ENCODE assay signal across 8 cellular contexts in genomic region chrX:40174594-40175415, GRCh38.
A peak's percentile ranks its signal among the peaks of the same experiment; 100 is the strongest.
DNase-seq lines count a peak whose midpoint lies in the region; ATAC-seq, FAIRE-seq and TF ChIP-seq lines count a peak whose summit lies in the region.

No MANE protein-coding gene starts in this region.

- no peaks in the 10 kb centered on the region for H3K9me3 ChIP-seq in ascending aorta
- H3K9me3 ChIP-seq in iPS-20b (ENCODE audit: insufficient read depth, low read depth, low read length): no peaks in the 10 kb centered on the region
- peaks cover 0 to 8% (median 0%) of the 10 kb centered on the region in 8 donors for H3K9me3 ChIP-seq in spleen

- H3K27ac ChIP-seq in ascending aorta (peak overlapping the region; percentile 89 to 93), iPS-20b (ENCODE audit: low read length) (no peak overlapping the region), spleen (peak overlapping the region; percentile 94 to 99 (median 98))

- intact Hi-C loops in ascending aorta (cut with DNase I) (loop anchor here (2.0 to 10.0 kb wide), 6 partner anchors 20 to 1370 kb away; partner anchors contain the start of gene MID1IP1), spleen (cut with DNase I; ENCODE audit: low total_unique reads) (no loop called here)

- peaks cover 32% of the 10 kb centered on the region for H3K4me1 Mint-ChIP-seq in HFFc6 (ENCODE audit: low read depth)

- peak overlapping the region; percentile 88 for H3K9ac ChIP-seq in iPS-20b (ENCODE audit: low read depth, low read length)

- H3K36me3 ChIP-seq in ascending aorta (no peaks in the 10 kb centered on the region), iPS-20b (ENCODE audit: insufficient read depth, low read depth, low read length) (no peaks in the 10 kb centered on the region), spleen (no peaks in the 10 kb centered on the region)

- H3K27me3 ChIP-seq in ascending aorta (no peaks in the 10 kb centered on the region), iPS-20b (ENCODE audit: insufficient read depth, low read length) (peaks cover 30% of the 10 kb centered on the region), spleen (replicated peaks in 1 of 7) (peaks cover 0 to 68% (median 14%) of the 10 kb centered on the region in 7 donors)

- no peak for FAIRE-seq in H54 (lab: Jason Lieb, UNC)

- TF ChIP-seq CTCF in HFFc6 (IDR thresholded peaks at IDR 0.05) (no peak), ascending aorta (IDR thresholded peaks at IDR 0.05) (no peak), spleen (IDR thresholded peaks at IDR 0.05 in 8 of 11, conservative IDR thresholded peaks at IDR 0.05 in 3 of 11) (no peak)

- WGBS in spleen, 5 donors: 1 to 10% (median 3%) methylated on average over 8 to 56 of the region's 56 CpGs

- no peaks in the 10 kb centered on the region for H3K36me3 Mint-ChIP-seq in HFFc6 (ENCODE audit: low read depth)

- H3K4me3 ChIP-seq in ascending aorta: peak overlapping the region; percentile 59 to 75
- peak overlapping the region; percentile 74 for H3K4me3 ChIP-seq in iPS-20b (ENCODE audit: low read length)
- peak overlapping the region; percentile 23 to 74 (median 51) for H3K4me3 ChIP-seq in spleen

- peaks cover 3 to 14% of the 10 kb centered on the region in 2 donors for H3K4me1 ChIP-seq in ascending aorta
- peaks cover 13% of the 10 kb centered on the region; the same call in 1 of the 2 replicates for H3K4me1 ChIP-seq in iPS-20b (ENCODE audit: insufficient read depth, low read length)
- peaks cover 4 to 77% (median 47%) of the 10 kb centered on the region in 6 donors for H3K4me1 ChIP-seq in spleen

- peak overlapping the region; percentile 83 for H3K4me3 Mint-ChIP-seq in HFFc6

- ATAC-seq in HG02938 (IDR thresholded peaks at IDR 0.05; ENCODE audit: unreplicated experiment): no peak

- H3K27ac Mint-ChIP-seq in HFFc6: peak overlapping the region; percentile 91

- H3K9me3 Mint-ChIP-seq in HFFc6: no peaks in the 10 kb centered on the region

- DNase-seq in COR-L47 (lab: John Stamatoyannopoulos, UW): peak; percentile 67
- DNase-seq in HFFc6: peak; percentile 30
- peak; percentile 62 for DNase-seq in OCI-M1 (lab: John Stamatoyannopoulos, UW)
- DNase-seq in ascending aorta (ENCODE audit: low spot score in 2 of 2): peak in 1 of 2 donors; percentile 74
- DNase-seq in spleen: peak; percentile 88
- DNase-seq in H54 (ENCODE audit: insufficient read length, low spot score): no peak

- no peaks in the 10 kb centered on the region; the same call in 1 of the 2 replicates for H3K27me3 Mint-ChIP-seq in HFFc6 (ENCODE audit: insufficient read depth)

- TF ChIP-seq POLR2A in spleen (IDR thresholded peaks at IDR 0.05): no peak
- no peak for TF ChIP-seq POLR2A in H54 (IDR thresholded peaks at IDR 0.05; ENCODE audit: low read depth, low read length)
